In the genomic region with DNA sequence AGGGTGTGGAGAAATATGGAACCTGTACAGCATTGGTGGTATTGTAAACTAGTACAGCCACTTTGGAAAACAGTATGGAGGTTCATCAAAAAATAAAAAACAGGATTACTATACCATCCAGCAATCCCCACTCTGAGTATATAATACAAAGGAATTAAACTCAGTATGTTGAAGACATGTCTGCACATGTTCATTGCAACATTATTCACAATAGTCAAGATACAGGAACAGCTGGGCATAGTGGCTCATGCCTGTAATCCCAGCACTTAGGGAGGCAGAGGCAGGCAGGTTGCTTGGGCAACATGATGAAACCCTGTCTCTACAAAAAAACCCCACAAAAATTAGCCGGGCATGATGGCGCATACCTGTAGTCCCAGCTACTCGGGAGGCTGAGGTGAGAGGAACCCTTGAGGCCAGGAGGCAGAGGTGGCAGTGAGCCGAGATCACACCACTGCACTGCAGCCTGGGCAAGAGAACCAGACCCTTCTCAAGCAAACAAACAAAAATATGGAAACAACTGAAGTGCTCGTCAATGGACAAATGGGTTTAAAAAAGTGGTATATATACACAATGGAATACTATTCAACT, we compare ENCODE assay signal across 19 cellular contexts.
A peak's percentile ranks its signal among the peaks of the same experiment; 100 is the strongest.
DNase-seq lines count a peak whose midpoint lies in the region; ATAC-seq and TF ChIP-seq lines count a peak whose summit lies in the region.
"Had no signal": no experiment of that assay in that cellular context is flagged by ENCODE, and none has a peak within 500 bp of the region (broad histone marks: within the 10 kb centered on the region; RNA-seq: fewer than 3 reads in every experiment).

No MANE protein-coding gene starts in this region.

- H3K4me2 ChIP-seq in H9 (ENCODE audit: insufficient read depth, insufficient read length, low read length): no peak overlapping the region

- no peak for TF ChIP-seq CTCF in WERI-Rb-1 (IDR thresholded peaks at IDR 0.05; ENCODE audit: low read depth, low read length)
- no peak for TF ChIP-seq CTCF in esophagus muscularis mucosa (IDR thresholded peaks at IDR 0.05)
- no peak for TF ChIP-seq CTCF in H9 (conservative IDR thresholded peaks at IDR 0.05)

- no peak overlapping the region for H2AFZ ChIP-seq in H9 (ENCODE audit: low read length)

- DNase-seq in DMS 273 (lab: John Stamatoyannopoulos, UW; ENCODE audit: unreplicated experiment) (peak; percentile 73), LHCN-M2 (ENCODE audit: low read depth) (peak; percentile 48), WERI-Rb-1 (no peak), esophagus muscularis mucosa (ENCODE audit: extremely low spot score) (peak; percentile 55), aorta (no peak), H9 (no peak), MV-4-11 (lab: John Stamatoyannopoulos, UW) (no peak)
- DNase-seq in stimulated activated CD4-positive, alpha-beta T cell treated with anti-CD3 and anti-CD28 coated beads, Interleukin-4, amount 100 ng/mL, for 24 hours: no peak
- DNase-seq: Calu3; CD8-positive, alpha-beta memory T cell; DMS53; GF-D8; KG1; NCI-H1417; NCI-H1930; NCI-H526 treated with DMSO at 0.1 percent for 48 hours; OCI-M1; Right ventricle myocardium superior had no signal

- no peaks in the 10 kb centered on the region; a peak in 1 of 5 replicates for H3K9me3 Mint-ChIP-seq in H9
- H3K9me3 Mint-ChIP-seq: CD8-positive, alpha-beta memory T cell had no signal

- H3T11ph ChIP-seq in H9 (ENCODE audit: low read length): no peak overlapping the region

- H3K27ac ChIP-seq in WERI-Rb-1: 0 out of 2 replicates have a peak overlapping the region, but pooled peaks have one; percentile 35
- H3K27ac ChIP-seq in esophagus muscularis mucosa (replicated peaks in 1 of 4): no peak overlapping the region
- no peak overlapping the region for H3K27ac ChIP-seq in aorta (ENCODE audit: low read depth in 1 of 2, low read length in 2 of 2)
- H3K27ac ChIP-seq in H9 (ENCODE audit: insufficient read length, low read depth, low read length): no peak overlapping the region
- H3K27ac ChIP-seq: C4-2B had no signal

- H3K79me2 ChIP-seq in H9 (ENCODE audit: insufficient read depth, low read length): no peaks in the 10 kb centered on the region

- peaks cover 18 to 26% (median 24%) of the 10 kb centered on the region in 4 donors for H3K4me1 ChIP-seq in esophagus muscularis mucosa
- H3K4me1 ChIP-seq in aorta (ENCODE audit: control insufficient read depth in 1 of 2, insufficient read depth in 2 of 2, low read length in 2 of 2): no peaks in the 10 kb centered on the region
- H3K4me1 ChIP-seq in H9 (ENCODE audit: insufficient read depth, low read length): no peaks in the 10 kb centered on the region

- H2BK20ac ChIP-seq in H9 (ENCODE audit: low read depth, low read length, poor library complexity, severe bottlenecking): no peak overlapping the region

- TF ChIP-seq EP300 in esophagus muscularis mucosa (IDR thresholded peaks at IDR 0.05): no peak

- H4K20me1 ChIP-seq in H9 (ENCODE audit: control insufficient read depth, insufficient read depth, insufficient read length): no peaks in the 10 kb centered on the region

- no peaks in the 10 kb centered on the region for H3K23me2 ChIP-seq in H9 (ENCODE audit: insufficient read length, low read depth, low read length, poor library complexity, severe bottlenecking)

- no peak overlapping the region for H3K18ac ChIP-seq in H9 (ENCODE audit: insufficient read length, low read depth, low read length)

- no peak overlapping the region for H3K23ac ChIP-seq in H9 (ENCODE audit: insufficient read length, low read depth, low read length)

- H3K4me1 Mint-ChIP-seq in H9: peaks cover 14 to 24% of the 10 kb centered on the region in 2 experiments

- no peaks in the 10 kb centered on the region for H3K79me1 ChIP-seq in H9 (ENCODE audit: insufficient read depth, low read depth, low read length, poor library complexity, severe bottlenecking)

- H3K14ac ChIP-seq in H9 (ENCODE audit: insufficient read depth, low read length): no peak overlapping the region

- no peak overlapping the region for H2BK120ac ChIP-seq in H9 (ENCODE audit: low read depth, low read length, poor library complexity, severe bottlenecking)

- H3K36me3 Mint-ChIP-seq in H9 (ENCODE audit: insufficient read depth in 1 of 3, low read depth in 3 of 3): no peaks in the 10 kb centered on the region; a peak in 1 of 7 replicates
- H3K36me3 Mint-ChIP-seq: CD8-positive, alpha-beta memory T cell had no signal

- TF ChIP-seq POLR2A in esophagus muscularis mucosa (IDR thresholded peaks at IDR 0.05; ENCODE audit: low read depth): no peak

- H3K4me3 ChIP-seq in WERI-Rb-1 (ENCODE audit: low read depth, low read length) (no peak overlapping the region), esophagus muscularis mucosa (no peak overlapping the region), aorta (ENCODE audit: low read length in 2 of 2) (no peak overlapping the region)

- ATAC-seq in aorta (ENCODE audit: low FRiP score): no peak

- no peak overlapping the region for H3K4me3 Mint-ChIP-seq in H9

- no peak overlapping the region for H2BK5ac ChIP-seq in H9 (ENCODE audit: insufficient read length, low read length)

- no peak overlapping the region for H4K8ac ChIP-seq in H9 (replicated peaks; ENCODE audit: insufficient read length, low read depth, low read length)

- no peak overlapping the region for H4K91ac ChIP-seq in H9 (ENCODE audit: insufficient read length, low read depth, low read length)

- H3K27me3 ChIP-seq in WERI-Rb-1 (ENCODE audit: insufficient read depth, low read depth, severe bottlenecking) (no peaks in the 10 kb centered on the region), esophagus muscularis mucosa (peaks cover 0 to 43% (median 12%) of the 10 kb centered on the region in 4 donors), aorta (ENCODE audit: control insufficient read depth in 1 of 2, insufficient read depth in 2 of 2, low read length in 1 of 2) (no peaks in the 10 kb centered on the region), H9 (ENCODE audit: insufficient read depth, low read length) (peaks cover 35% of the 10 kb centered on the region)

- 94% methylated on average over 5 of the region's 5 CpGs for WGBS in esophagus muscularis mucosa
- WGBS in aorta, 2 donors: 95 to 96% methylated on average over 5 of the region's 5 CpGs
- WGBS in H9 (ENCODE audit: extremely low coverage, insufficient read length, low lambda C conversion rate): no CpG with 5 or more reads among the region's 5 CpGs

- no peak overlapping the region for H3K27ac Mint-ChIP-seq in H9
- H3K27ac Mint-ChIP-seq: CD8-positive, alpha-beta memory T cell had no signal

- H3K9ac ChIP-seq in H9 (ENCODE audit: extremely low read depth, insufficient read length, low read length): no peak overlapping the region

- peaks cover 55% of the 10 kb centered on the region for H3K27me3 Mint-ChIP-seq in H9 (ENCODE audit: low read depth)

- no peak overlapping the region for H2BK12ac ChIP-seq in H9 (ENCODE audit: insufficient read length, low read depth, low read length)

- H4K5ac ChIP-seq in H9 (ENCODE audit: insufficient read length, low read depth, low read length): no peak overlapping the region

- no peaks in the 10 kb centered on the region for H3K9me3 ChIP-seq in WERI-Rb-1 (ENCODE audit: severe bottlenecking)
- H3K9me3 ChIP-seq in esophagus muscularis mucosa: no peaks in the 10 kb centered on the region
- no peaks in the 10 kb centered on the region for H3K9me3 ChIP-seq in aorta (ENCODE audit: control insufficient read depth, low read length)
- no peaks in the 10 kb centered on the region for H3K9me3 ChIP-seq in H9 (ENCODE audit: control insufficient read depth, low read depth, low read length)

- H2BK15ac ChIP-seq in H9 (ENCODE audit: low read depth, low read length): no peak overlapping the region

- intact Hi-C loops in esophagus muscularis mucosa (cut with DNase I) (no loop called here), aorta (cut with DNase I) (no loop called here)

- H2AK5ac ChIP-seq in H9 (ENCODE audit: insufficient read length, low read length): no peak overlapping the region

- no peak overlapping the region for H3K4ac ChIP-seq in H9 (ENCODE audit: low read depth, low read length)

- H3K36me3 ChIP-seq in WERI-Rb-1 (no peaks in the 10 kb centered on the region), esophagus muscularis mucosa (no peaks in the 10 kb centered on the region), aorta (ENCODE audit: control insufficient read depth in 1 of 2, insufficient read depth in 2 of 2, low read length in 1 of 2) (no peaks in the 10 kb centered on the region)

- H3K56ac ChIP-seq in H9 (ENCODE audit: insufficient read length, low read depth, low read length): no peak overlapping the region

Comparison
In these comparisons a context has a peak if more than half of its experiments do, and no peak if none do; other contexts are left out.
1. DNase-seq: peak in DMS 273 (single experiment), LHCN-M2 (single experiment) and esophagus muscularis mucosa (single experiment); none in WERI-Rb-1 (single experiment), aorta (0 of 2), H9 (single experiment), MV-4-11 (single experiment) and stimulated activated CD4-positive, alpha-beta T cell treated with anti-CD3 and anti-CD28 coated beads, Interleukin-4, amount 100 ng/mL, for 24 hours (single experiment).